27 cellular contexts compared by ENCODE assay signal in genomic region chr3:123623346-123623880, GRCh38. TPM values are rescaled to one million over a fixed set of nuclear protein-coding genes. Genes with fewer than 3 reads are reported as not detected.
DNase-seq lines count a peak whose midpoint lies in the region; ATAC-seq and TF ChIP-seq lines count a peak whose summit lies in the region.
"Had no signal": no experiment of that assay in that cellular context is flagged by ENCODE, and none has a peak within 500 bp of the region (broad histone marks: within the 10 kb centered on the region; RNA-seq: fewer than 3 reads in every experiment).

No MANE protein-coding gene starts in this region.

- no peak overlapping the region for H4K8ac ChIP-seq in H9 (replicated peaks; ENCODE audit: insufficient read length, low read depth, low read length)

- H3K27ac ChIP-seq in H9 (ENCODE audit: insufficient read length, low read depth, low read length), result no peak overlapping the region
- peak overlapping the region; percentile 44 for H3K27ac ChIP-seq in RWPE2 (ENCODE audit: poor library complexity, severe bottlenecking)
- H3K27ac ChIP-seq in rectal smooth muscle tissue (ENCODE audit: low read depth, low read length), result peak overlapping the region; percentile 64
- H3K27ac ChIP-seq: lower lobe of right lung, SK-N-MC, VCaP had no signal

- no peaks in the 10 kb centered on the region for H3K79me1 ChIP-seq in H9 (ENCODE audit: insufficient read depth, low read depth, low read length, poor library complexity, severe bottlenecking)

- H3K18ac ChIP-seq in H9 (ENCODE audit: insufficient read length, low read depth, low read length), result no peak overlapping the region

- ATAC-seq in RWPE2 (ENCODE audit: low read depth), result peak; percentile 62
- peak; percentile 47 for ATAC-seq in esophagus mucosa
- no peak for ATAC-seq in mucosa of descending colon
- ATAC-seq: activated naive CD4-positive, alpha-beta T cell treated with anti-CD3 and anti-CD28 coated beads, Interleukin-2, amount 50 U/mL, for 72 hours; activated T-helper 17 cell treated with anti-CD3 and anti-CD28 coated beads, Interleukin-2, amount 50 U/mL, for 72 hours; lower lobe of right lung had no signal

- H4K20me1 ChIP-seq in H9 (ENCODE audit: control insufficient read depth, insufficient read depth, insufficient read length), result no peaks in the 10 kb centered on the region

- H3K14ac ChIP-seq in H9 (ENCODE audit: insufficient read depth, low read length), result no peak overlapping the region

- H3K23me2 ChIP-seq in H9 (ENCODE audit: insufficient read length, low read depth, low read length, poor library complexity, severe bottlenecking), result no peaks in the 10 kb centered on the region

- H3K4me1 Mint-ChIP-seq in H9, result peaks cover 12 to 13% of the 10 kb centered on the region in 2 experiments
- H3K4me1 Mint-ChIP-seq: activated T-helper 17 cell treated with anti-CD3 and anti-CD28 coated beads, Interleukin-2, amount 50 U/mL, for 72 hours had no signal

- no peak overlapping the region for H3T11ph ChIP-seq in H9 (ENCODE audit: low read length)

- H3K56ac ChIP-seq in H9 (ENCODE audit: insufficient read length, low read depth, low read length), result no peak overlapping the region

- H4K5ac ChIP-seq in H9 (ENCODE audit: insufficient read length, low read depth, low read length), result no peak overlapping the region

- no peak overlapping the region for H2BK120ac ChIP-seq in H9 (ENCODE audit: low read depth, low read length, poor library complexity, severe bottlenecking)

- H2BK12ac ChIP-seq in H9 (ENCODE audit: insufficient read length, low read depth, low read length), result no peak overlapping the region

- intact Hi-C loops in mucosa of descending colon (cut with DNase I, micrococcal nuclease), result no loop called here

- H3K9me3 Mint-ChIP-seq in H9, result no peaks in the 10 kb centered on the region
- H3K9me3 Mint-ChIP-seq: activated naive CD4-positive, alpha-beta T cell treated with anti-CD3 and anti-CD28 coated beads, Interleukin-2, amount 50 U/mL, for 72 hours; activated T-helper 17 cell treated with anti-CD3 and anti-CD28 coated beads, Interleukin-2, amount 50 U/mL, for 72 hours had no signal

- H3K36me3 Mint-ChIP-seq in H9 (ENCODE audit: insufficient read depth in 1 of 3, low read depth in 3 of 3), result no peaks in the 10 kb centered on the region; a peak in 2 of 7 replicates
- H3K36me3 Mint-ChIP-seq: activated naive CD4-positive, alpha-beta T cell treated with anti-CD3 and anti-CD28 coated beads, Interleukin-2, amount 50 U/mL, for 72 hours had no signal

- H3K23ac ChIP-seq in H9 (ENCODE audit: insufficient read length, low read depth, low read length), result no peak overlapping the region

- H3K9me3 ChIP-seq in H9 (ENCODE audit: control insufficient read depth, low read depth, low read length), result no peaks in the 10 kb centered on the region
- no peaks in the 10 kb centered on the region for H3K9me3 ChIP-seq in RWPE2 (ENCODE audit: severe bottlenecking)
- H3K9me3 ChIP-seq in mucosa of descending colon, result no peaks in the 10 kb centered on the region
- H3K9me3 ChIP-seq: BE2C, lower lobe of right lung had no signal

- H3K4me3 ChIP-seq in RWPE2 (ENCODE audit: severe bottlenecking), result no peak overlapping the region
- no peak overlapping the region for H3K4me3 ChIP-seq in rectal smooth muscle tissue (ENCODE audit: low read length)
- H3K4me3 ChIP-seq in mucosa of descending colon, result no peak overlapping the region
- H3K4me3 ChIP-seq: lower lobe of right lung, SK-N-MC had no signal

- no peak overlapping the region for H2BK15ac ChIP-seq in H9 (ENCODE audit: low read depth, low read length)

- no peak for DNase-seq in H9
- DNase-seq in RWPE2 (ENCODE audit: low spot score), result no peak
- no peak for DNase-seq in GM13976 (ENCODE audit: low spot score)
- DNase-seq in MV-4-11 (lab: John Stamatoyannopoulos, UW), result no peak
- no peak for DNase-seq in mucosa of descending colon
- DNase-seq in NK-92 treated with Interleukin-12 subunit alpha and Interleukin-12 subunit beta, amount 100 ng/mL, for 24 hours (lab: John Stamatoyannopoulos, UW), result no peak
- DNase-seq: activated CD4-positive, alpha-beta T cell treated with anti-CD3 and anti-CD28 coated beads, Interleukin-2, amount 50 U/mL, for 4 hours; aorta; BE2C; DMS53; effector CD8-positive, alpha-beta T cell; GF-D8; Kasumi-1; kidney; lower lobe of right lung; NCI-H1092; NCI-H187; NCI-H2171 treated with DMSO at 0.1 percent for 48 hours; NCI-H524 treated with DMSO at 0.1 percent for 48 hours; RPMI8226 had no signal

- H3K4me3 Mint-ChIP-seq in H9, result no peak overlapping the region
- H3K4me3 Mint-ChIP-seq: activated T-helper 17 cell treated with anti-CD3 and anti-CD28 coated beads, Interleukin-2, amount 50 U/mL, for 72 hours had no signal

- H3K27me3 ChIP-seq in H9 (ENCODE audit: insufficient read depth, low read length) (no peaks in the 10 kb centered on the region), RWPE2 (ENCODE audit: insufficient read depth, poor library complexity, severe bottlenecking) (no peaks in the 10 kb centered on the region), rectal smooth muscle tissue (ENCODE audit: control insufficient read depth, insufficient read depth, low read length) (no peaks in the 10 kb centered on the region)
- H3K27me3 ChIP-seq: BE2C had no signal

- no peak overlapping the region for H3K9ac ChIP-seq in H9 (ENCODE audit: extremely low read depth, insufficient read length, low read length)
- no peak overlapping the region for H3K9ac ChIP-seq in rectal smooth muscle tissue (ENCODE audit: low read length)

- H3K79me2 ChIP-seq in H9 (ENCODE audit: insufficient read depth, low read length), result no peaks in the 10 kb centered on the region

- no peak overlapping the region for H3K4ac ChIP-seq in H9 (ENCODE audit: low read depth, low read length)

- peaks cover 7% of the 10 kb centered on the region for H3K4me1 ChIP-seq in H9 (ENCODE audit: insufficient read depth, low read length)
- peaks cover 29% of the 10 kb centered on the region for H3K4me1 ChIP-seq in RWPE2 (ENCODE audit: insufficient read depth, poor library complexity, severe bottlenecking)
- H3K4me1 ChIP-seq in rectal smooth muscle tissue (ENCODE audit: control insufficient read depth, insufficient read depth, low read length), result peaks cover 18% of the 10 kb centered on the region
- H3K4me1 ChIP-seq in mucosa of descending colon (ENCODE audit: low read depth), result no peaks in the 10 kb centered on the region
- H3K4me1 ChIP-seq: BE2C had no signal

- H3K27me3 Mint-ChIP-seq in H9 (ENCODE audit: low read depth), result no peaks in the 10 kb centered on the region; the same call in 1 of the 2 replicates
- H3K27me3 Mint-ChIP-seq: progenitor cell of endocrine pancreas had no signal

- H2BK5ac ChIP-seq in H9 (ENCODE audit: insufficient read length, low read length), result no peak overlapping the region

- no peak overlapping the region for H2BK20ac ChIP-seq in H9 (ENCODE audit: low read depth, low read length, poor library complexity, severe bottlenecking)

- WGBS in H9 (ENCODE audit: extremely low coverage, insufficient read length, low lambda C conversion rate), result no CpG with 5 or more reads among the region's 5 CpGs

- no peak overlapping the region for H4K91ac ChIP-seq in H9 (ENCODE audit: insufficient read length, low read depth, low read length)

- no peak overlapping the region for H3K4me2 ChIP-seq in H9 (ENCODE audit: insufficient read depth, insufficient read length, low read length)

- no peak overlapping the region for H2AK5ac ChIP-seq in H9 (ENCODE audit: insufficient read length, low read length)

- no peak overlapping the region for H2AFZ ChIP-seq in H9 (ENCODE audit: low read length)

- H3K36me3 ChIP-seq in RWPE2 (ENCODE audit: low read depth), result no peaks in the 10 kb centered on the region
- peaks cover 7% of the 10 kb centered on the region for H3K36me3 ChIP-seq in rectal smooth muscle tissue (ENCODE audit: control insufficient read depth, insufficient read depth, low read length)
- no peaks in the 10 kb centered on the region for H3K36me3 ChIP-seq in mucosa of descending colon (ENCODE audit: low read depth)
- H3K36me3 ChIP-seq: BE2C had no signal

- TF ChIP-seq CTCF in H9 (conservative IDR thresholded peaks at IDR 0.05), result no peak
- no peak for TF ChIP-seq CTCF in RWPE2 (IDR thresholded peaks at IDR 0.05; ENCODE audit: poor library complexity, severe bottlenecking)
- no peak for TF ChIP-seq CTCF in GM13976 (IDR thresholded peaks at IDR 0.05; ENCODE audit: borderline replicate concordance, control extremely low read depth, extremely low read depth, insufficient read depth, missing control alignments)
- TF ChIP-seq CTCF in mucosa of descending colon (IDR thresholded peaks at IDR 0.05), result no peak

- H3K27ac Mint-ChIP-seq in H9, result peak overlapping the region; percentile 73 to 87 (median 76); a peak in 3 of 7 replicates
- H3K27ac Mint-ChIP-seq: activated naive CD4-positive, alpha-beta T cell treated with anti-CD3 and anti-CD28 coated beads, Interleukin-2, amount 50 U/mL, for 72 hours; activated T-helper 17 cell treated with anti-CD3 and anti-CD28 coated beads, Interleukin-2, amount 50 U/mL, for 72 hours; progenitor cell of endocrine pancreas had no signal

- in situ Hi-C loops in GM13976 (cut with MboI; ENCODE audit: low sequenced_read_pairs, unreplicated experiment), result no loop called here

RNA-seq across cellular contexts. Expression of gene HACD2, which starts 38.6 kb away (rescaled TPM):
- 27.4 and 28.4 TPM in 2 replicates for total RNA-seq in H9 (2021)
- 20.3 TPM for total RNA-seq in esophagus mucosa
- total RNA-seq in mucosa of descending colon, result 10 to 100 TPM; 40.9 to 65.0 (median 52.7) TPM
